3 cellular contexts compared by ENCODE assay signal in genomic region chr16:25108054-25108453, GRCh38.
TF ChIP-seq lines count a peak whose summit lies in the region.

No MANE protein-coding gene starts in this region.

TF ChIP-seq in SK-N-SH, 30 proteins besides CTCF, POLR2A, EP300 and RAD21 (continued from another document):
- TF ChIP-seq CHD2 (IDR thresholded peaks at IDR 0.05; ENCODE audit: low read length, partially characterized antibody), result no peak
- TF ChIP-seq IRF3 (IDR thresholded peaks at IDR 0.05; ENCODE audit: low read depth, low read length), result no peak
- TF ChIP-seq REST (IDR thresholded peaks at IDR 0.05; ENCODE audit: low read depth, low read length), result no peak
- no peak for TF ChIP-seq USF2 (IDR thresholded peaks at IDR 0.05; ENCODE audit: borderline replicate concordance, low read depth, low read length)
- TF ChIP-seq MEF2A (IDR thresholded peaks at IDR 0.05; ENCODE audit: borderline replicate concordance, low read depth), result no peak

TF ChIP-seq in SK-N-SH treated with all-trans-retinoic acid at 6 μM for 48 hours, 23 proteins besides CTCF, POLR2A, EP300 and RAD21:
- TF ChIP-seq TSHZ2 (CRISPR knock-in tag; IDR thresholded peaks at IDR 0.05) (no peak), ZNF8 (CRISPR knock-in tag; IDR thresholded peaks at IDR 0.05) (no peak), PPARA (CRISPR knock-in tag; IDR thresholded peaks at IDR 0.05; ENCODE audit: borderline replicate concordance) (no peak), POU6F1 (CRISPR knock-in tag; IDR thresholded peaks at IDR 0.05; ENCODE audit: borderline replicate concordance, low read depth) (no peak), ISL1 (CRISPR knock-in tag; IDR thresholded peaks at IDR 0.05) (no peak), ZFP3 (CRISPR knock-in tag; IDR thresholded peaks at IDR 0.05) (no peak), ZNF565 (CRISPR knock-in tag; conservative IDR thresholded peaks at IDR 0.05; ENCODE audit: low read depth) (no peak), BACH2 (CRISPR knock-in tag; IDR thresholded peaks at IDR 0.05; ENCODE audit: borderline replicate concordance) (no peak), CREB5 (CRISPR knock-in tag; IDR thresholded peaks at IDR 0.05; ENCODE audit: low read depth) (no peak), CSDC2 (CRISPR knock-in tag; IDR thresholded peaks at IDR 0.05) (no peak), RARB (CRISPR knock-in tag; IDR thresholded peaks at IDR 0.05) (no peak), TCF4 (CRISPR knock-in tag; IDR thresholded peaks at IDR 0.05; ENCODE audit: borderline replicate concordance) (no peak), CSRNP3 (CRISPR knock-in tag; IDR thresholded peaks at IDR 0.05) (no peak), PATZ1 (CRISPR knock-in tag; IDR thresholded peaks at IDR 0.05; ENCODE audit: borderline replicate concordance) (no peak), ARNTL (CRISPR knock-in tag; IDR thresholded peaks at IDR 0.05; ENCODE audit: borderline replicate concordance, low read depth) (no peak), ESRRG (CRISPR knock-in tag; IDR thresholded peaks at IDR 0.05) (no peak)
TF ChIP-seq in SK-N-SH treated with all-trans-retinoic acid at 6 μM for 48 hours: peak in this region for 0.

TF ChIP-seq in K562, 482 proteins besides CTCF, POLR2A, EP300 and RAD21 (continued from another document):
- TF ChIP-seq HMBOX1 (IDR thresholded peaks at IDR 0.05) (peak; percentile 64; the same call in 1 of the 2 replicates), PRDM10 (IDR thresholded peaks at IDR 0.05; ENCODE audit: partially characterized antibody) (peak; percentile 57), NFIC (IDR thresholded peaks at IDR 0.05) (peak; percentile 29; the same call in 1 of the 2 replicates), GATA2 (CRISPR knock-in tag; IDR thresholded peaks at IDR 0.05) (peak; percentile 61), MYC (IDR thresholded peaks at IDR 0.05; ENCODE audit: low read depth, low read length) (peak; percentile 86), MYC (CRISPR knock-in tag; IDR thresholded peaks at IDR 0.05; ENCODE audit: borderline replicate concordance, low read depth) (no peak), MAX (CRISPR knock-in tag; IDR thresholded peaks at IDR 0.05) (peak; percentile 16; the same call in 1 of the 2 replicates), MNT (conservative IDR thresholded peaks at IDR 0.05) (peak in 1 of 2 experiments; percentile 62; a peak in 3 of 4 replicates), E2F6 (IDR thresholded peaks at IDR 0.05; ENCODE audit: borderline replicate concordance in 1 of 2, extremely low read depth in 1 of 2, insufficient read depth in 1 of 2, insufficient read length in 1 of 2, low read depth in 1 of 2, low read length in 1 of 2, poor library complexity in 1 of 2, severe bottlenecking in 1 of 2) (peak in 1 of 2 experiments; percentile 60), USF2 (CRISPR knock-in tag; IDR thresholded peaks at IDR 0.05) (peak; percentile 61), EWSR1 (IDR thresholded peaks at IDR 0.05; ENCODE audit: borderline replicate concordance, low read depth, partially characterized antibody) (no peak), MGA (IDR thresholded peaks at IDR 0.05) (peak; percentile 57), ZNF707 (CRISPR knock-in tag; conservative IDR thresholded peaks at IDR 0.05) (no peak), ZNF583 (CRISPR knock-in tag; IDR thresholded peaks at IDR 0.05) (no peak)
TF ChIP-seq in K562: peak in this region for 12.
